1 cellular context compared by ENCODE assay signal in the genomic region with DNA sequence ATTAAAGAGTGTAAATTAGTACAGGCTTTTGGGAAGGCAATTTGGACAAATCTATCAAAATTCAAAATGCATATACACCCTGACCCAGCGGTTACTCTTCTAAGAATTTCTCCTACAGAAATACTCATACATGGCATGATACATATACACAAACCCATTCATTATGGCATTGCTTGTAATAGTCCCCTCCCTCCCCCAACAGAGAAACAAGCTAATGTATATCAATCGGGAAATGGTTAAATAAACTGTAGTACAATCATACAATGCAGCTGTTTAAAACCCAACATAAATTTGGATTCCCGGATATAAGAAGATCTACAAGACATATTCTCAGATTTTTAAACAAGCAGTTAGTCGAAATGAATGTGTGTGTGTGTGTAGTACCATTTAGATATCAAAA.
TF ChIP-seq lines count a peak whose summit lies in the region.

No MANE protein-coding gene starts in this region.

TF ChIP-seq in HEK293, 187 proteins besides CTCF, POLR2A, EP300 and RAD21 (continued from another document):
- TF ChIP-seq, protein P1, sequence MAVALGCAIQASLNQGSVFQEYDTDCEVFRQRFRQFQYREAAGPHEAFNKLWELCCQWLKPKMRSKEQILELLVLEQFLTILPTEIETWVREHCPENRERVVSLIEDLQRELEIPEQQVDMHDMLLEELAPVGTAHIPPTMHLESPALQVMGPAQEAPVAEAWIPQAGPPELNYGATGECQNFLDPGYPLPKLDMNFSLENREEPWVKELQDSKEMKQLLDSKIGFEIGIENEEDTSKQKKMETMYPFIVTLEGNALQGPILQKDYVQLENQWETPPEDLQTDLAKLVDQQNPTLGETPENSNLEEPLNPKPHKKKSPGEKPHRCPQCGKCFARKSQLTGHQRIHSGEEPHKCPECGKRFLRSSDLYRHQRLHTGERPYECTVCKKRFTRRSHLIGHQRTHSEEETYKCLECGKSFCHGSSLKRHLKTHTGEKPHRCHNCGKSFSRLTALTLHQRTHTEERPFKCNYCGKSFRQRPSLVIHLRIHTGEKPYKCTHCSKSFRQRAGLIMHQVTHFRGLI (tag by site-specific recombination; IDR thresholded peaks at IDR 0.05): no peak
TF ChIP-seq in HEK293: peak in this region for 1.
